In the genomic region with DNA sequence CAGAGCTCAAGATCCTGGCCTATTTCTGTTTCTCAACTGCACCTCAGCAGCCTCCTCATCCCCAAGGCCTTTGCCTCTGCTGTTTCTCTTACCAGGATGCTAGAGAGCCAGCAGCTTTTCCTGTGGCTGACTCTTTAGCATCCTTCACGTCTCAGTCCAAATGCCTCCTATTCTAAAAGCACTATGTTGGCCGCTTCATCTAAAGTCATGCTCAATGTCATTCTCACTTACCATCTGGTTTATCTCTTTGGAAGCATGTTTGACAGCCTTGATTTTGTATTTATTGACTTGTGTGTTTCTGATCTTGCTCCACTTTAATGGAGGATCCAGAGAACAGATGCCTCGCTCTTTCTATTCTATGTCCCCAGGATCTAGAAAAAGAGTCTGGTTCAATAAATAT, we compare ENCODE assay signal across 33 cellular contexts.
"Had no signal": no experiment of that assay in that cellular context is flagged by ENCODE, and none has a peak within 500 bp of the region (broad histone marks: within the 10 kb centered on the region; RNA-seq: fewer than 3 reads in every experiment).

No MANE protein-coding gene starts in this region.

- H3K36me3 ChIP-seq: adrenal gland, ascending aorta, brain microvascular endothelial cell, breast epithelium, cardiac muscle cell had no signal

- DNase-seq: activated effector memory CD4-positive, alpha-beta T cell treated with anti-CD3 and anti-CD28 coated beads, Interleukin-2, amount 50 U/mL, for 16 hours; activated effector memory CD4-positive, alpha-beta T cell treated with Interleukin-2 at 50 U/mL for 16 hours; activated gamma-delta T cell; activated gamma-delta T cell treated with Interleukin-2 at 50 U/mL for 16 hours; activated naive CD4-positive, alpha-beta T cell; activated naive CD4-positive, alpha-beta T cell treated with anti-CD3 and anti-CD28 coated beads for 36 hours; activated naive CD4-positive, alpha-beta T cell treated with anti-CD3 and anti-CD28 coated beads, Interleukin-2, amount 10 ng/mL, durations not matched to agents 7 days and 5 days; activated naive CD4-positive, alpha-beta T cell treated with anti-CD3 and anti-CD28 coated beads, Interleukin-2, amount 50 U/mL, for 16 hours; activated naive CD4-positive, alpha-beta T cell treated with Interleukin-2 at 50 U/mL for 16 hours; activated naive CD8-positive, alpha-beta T cell treated with anti-CD3 and anti-CD28 coated beads for 36 hours; activated naive CD8-positive, alpha-beta T cell treated with anti-CD3 and anti-CD28 coated beads, Interleukin-2, amount 10 ng/mL, durations not matched to agents 7 days and 5 days; activated naive CD8-positive, alpha-beta T cell treated with anti-CD3 and anti-CD28 coated beads, Interleukin-2, amount 50 U/mL, for 24 hours; activated T-cell treated with anti-CD3 and anti-CD28 coated beads for 4 hours; activated T-cell treated with anti-CD3 and anti-CD28 coated beads, Interleukin-2, amount 50 U/mL, for 1 hour; activated T-cell treated with anti-CD3 and anti-CD28 coated beads, Interleukin-2, amount 50 U/mL, for 24 hours; activated T-cell treated with anti-CD3 and anti-CD28 coated beads, Interleukin-2, amount 50 U/mL, for 4 hours; activated T-cell treated with anti-CD3 and anti-CD28 coated beads, Interleukin-2, amount 50 U/mL, for 48 hours; activated T-cell treated with anti-CD3 and anti-CD28 coated beads, Interleukin-2, amount 50 U/mL, for 72 hours; adrenal gland; amniotic stem cell; amygdala; anterior cingulate cortex; aorta; body of pancreas; brain microvascular endothelial cell; caudate nucleus; central memory CD4-positive, alpha-beta T cell; cerebellar nuclear complex had no signal

- H3K27me3 ChIP-seq: adrenal gland, ascending aorta, body of pancreas, brain microvascular endothelial cell, breast epithelium, cardiac muscle cell had no signal

- H3K4me1 ChIP-seq: adrenal gland, ascending aorta, body of pancreas, breast epithelium had no signal

- H3K9me3 ChIP-seq: adrenal gland, ascending aorta, body of pancreas, breast epithelium had no signal

- H3K4me3 ChIP-seq: adrenal gland, ascending aorta, body of pancreas, breast epithelium, cardiac muscle cell had no signal

- H3K27ac ChIP-seq: adrenal gland, ascending aorta, body of pancreas, brain microvascular endothelial cell, breast epithelium, cardiac muscle cell had no signal

- ATAC-seq: activated naive CD4-positive, alpha-beta T cell treated with anti-CD3 and anti-CD28 coated beads, Interleukin-2, amount 50 U/mL, for 72 hours; activated naive CD8-positive, alpha-beta T cell treated with anti-CD3 and anti-CD28 coated beads, Interleukin-2, amount 50 U/mL, for 24 hours; activated T-cell treated with anti-CD3 and anti-CD28 coated beads, Interleukin-2, amount 50 U/mL, for 4 hours; activated T-cell treated with anti-CD3 and anti-CD28 coated beads, Interleukin-2, amount 50 U/mL, for 72 hours; activated T-helper 17 cell treated with anti-CD3 and anti-CD28 coated beads, Interleukin-2, amount 50 U/mL, for 72 hours; body of pancreas had no signal
